In genomic region chr11:64271339-64272132, GRCh38 we compare ENCODE assay signal across 8 cellular contexts. TPM values are rescaled to one million over a fixed set of nuclear protein-coding genes. Genes with fewer than 3 reads are reported as not detected.
DNase-seq lines count a peak whose midpoint lies in the region; ATAC-seq and TF ChIP-seq lines count a peak whose summit lies in the region.

No MANE protein-coding gene starts in this region.

- H3K9me2 ChIP-seq in SU-DHL-6 (replicated peaks; ENCODE audit: insufficient read depth, low read length), result no peaks in the 10 kb centered on the region

- no peaks in the 10 kb centered on the region for H4K20me1 ChIP-seq in SU-DHL-6 (ENCODE audit: low read depth, low read length)

- H3K36me3 ChIP-seq in SU-DHL-6 (ENCODE audit: low read length) (no peaks in the 10 kb centered on the region), ovary (no peaks in the 10 kb centered on the region), thoracic aorta (peaks cover 6% of the 10 kb centered on the region)

- TF ChIP-seq CTCF in SU-DHL-6 (IDR thresholded peaks at IDR 0.05; ENCODE audit: insufficient read depth, low read length, poor library complexity, severe bottlenecking), result peak; percentile 22
- no peak for TF ChIP-seq CTCF in ovary (IDR thresholded peaks at IDR 0.05)
- peak; percentile 13 for TF ChIP-seq CTCF in thoracic aorta (IDR thresholded peaks at IDR 0.05)

- 0 out of 2 replicates have a peak, but pooled peaks cover 6% of the 10 kb centered on the region for H3K79me2 ChIP-seq in SU-DHL-6 (ENCODE audit: insufficient read depth, low read length)

- H3K4me3 ChIP-seq in SU-DHL-6 (ENCODE audit: insufficient read depth, low read length, poor library complexity, severe bottlenecking) (peak overlapping the region; percentile 71), ovary (peak overlapping the region; percentile 71), thoracic aorta (peak overlapping the region; percentile 83)

- WGBS in ovary, 3 donors, result 2 to 6% (median 2%) methylated on average over 21 to 38 of the region's 38 CpGs

- TF ChIP-seq EP300 in ovary (IDR thresholded peaks at IDR 0.05), result no peak

- H3K4me2 ChIP-seq in SU-DHL-6 (ENCODE audit: low read depth, low read length, poor library complexity, severe bottlenecking), result peak overlapping the region; percentile 91

- H3K9me3 ChIP-seq in SU-DHL-6 (ENCODE audit: insufficient read depth, low read length) (no peaks in the 10 kb centered on the region), ovary (no peaks in the 10 kb centered on the region), thoracic aorta (no peaks in the 10 kb centered on the region)

- DNase-seq in NCI-H1105 (lab: John Stamatoyannopoulos, UW) (peak; percentile 89), Right ventricle myocardium superior (peak; percentile 91), ovary (peak; percentile 91 to 95 (median 93)), thoracic aorta (ENCODE audit: low spot score) (peak; percentile 93)
- peak; percentile 69 for DNase-seq in activated naive CD8-positive, alpha-beta T cell treated with anti-CD3 and anti-CD28 coated beads, Interleukin-2, amount 50 U/mL, for 16 hours (ENCODE audit: low read depth, low spot score)

- H3K4me1 ChIP-seq in ovary (ENCODE audit: insufficient read depth) (peaks cover 9% of the 10 kb centered on the region), thoracic aorta (ENCODE audit: control insufficient read depth in 1 of 2, low read depth in 2 of 2) (peaks cover 10 to 28% of the 10 kb centered on the region in 2 donors)

- peaks cover 15% of the 10 kb centered on the region; the same call in 1 of the 2 replicates for H3F3A ChIP-seq in SU-DHL-6 (ENCODE audit: insufficient read depth)

- peak overlapping the region; percentile 44 for H2AFZ ChIP-seq in SU-DHL-6 (ENCODE audit: low read depth, low read length, severe bottlenecking)

- H3K9ac ChIP-seq in SU-DHL-6 (ENCODE audit: low read length), result peak overlapping the region; percentile 72

- H3K27ac ChIP-seq in SU-DHL-6 (ENCODE audit: low read depth, low read length) (peak overlapping the region; percentile 88), ovary (peak overlapping the region; percentile 75 to 84), thoracic aorta (peak overlapping the region; percentile 88)

- H3K27me3 ChIP-seq in SU-DHL-6 (ENCODE audit: low read length), result no peaks in the 10 kb centered on the region
- no peaks in the 10 kb centered on the region for H3K27me3 ChIP-seq in ovary
- no peaks in the 10 kb centered on the region for H3K27me3 ChIP-seq in thoracic aorta (replicated peaks; ENCODE audit: insufficient read depth)

- intact Hi-C loops in Right ventricle myocardium superior (cut with DNase I), result loop anchor here (2.0 kb wide), 1 partner anchor 13 kb away; the partner anchor contains the start of genes BAD and GPR137
- intact Hi-C loops in ovary (cut with DNase I), result loop anchor here in 1 of 4 donors (2.0 kb wide), 1 partner anchor 13 kb away; the partner anchor contains the start of genes BAD and GPR137

- TF ChIP-seq POLR2A in GM10847 (IDR thresholded peaks at IDR 0.05; ENCODE audit: extremely low read depth, insufficient read length) (peak; percentile 27), ovary (IDR thresholded peaks at IDR 0.05) (peak; percentile 50)

- ATAC-seq in Right ventricle myocardium superior (ENCODE audit: poor library complexity), result peak; percentile 29
- ATAC-seq in thoracic aorta (ENCODE audit: insufficient number of reproducible peaks, low FRiP score, low read depth), result peak; percentile 26
- no peak for ATAC-seq in GM18867 (IDR thresholded peaks at IDR 0.05; ENCODE audit: unreplicated experiment)

RNA-seq across cellular contexts. Expression of gene BAD, which starts 12.9 kb away (rescaled TPM):
- total RNA-seq in Right ventricle myocardium superior (90.1 TPM), ovary (100 to 1,000 TPM in 1 of 7 donors, 10 to 100 TPM in 6; 54.8 to 125 (median 63.6) TPM), thoracic aorta (10 to 100 TPM; 39.2 to 83.8 TPM)
- polyA plus RNA-seq in ovary, result 10 to 100 TPM in 1 of 2 donors, 1 to 10 TPM in 1; 3.4 to 81.9 TPM

RNA-seq across cellular contexts. Expression of gene GPR137, which starts 14.1 kb away (rescaled TPM):
- total RNA-seq in Right ventricle myocardium superior (28.5 TPM), ovary (10 to 100 TPM in 6 of 7 donors, 1 to 10 TPM in 1; 9.1 to 30.9 (median 23.8) TPM), thoracic aorta (10 to 100 TPM in 1 of 2 donors, 1 to 10 TPM in 1; 8.7 to 19.0 TPM)
- 10 to 100 TPM in 1 of 2 donors, 1 to 10 TPM in 1; 3.1 to 23.2 TPM for polyA plus RNA-seq in ovary

RNA-seq across cellular contexts. Expression of gene KCNK4, which starts 19.6 kb away (rescaled TPM):
- total RNA-seq in Right ventricle myocardium superior (not detected), ovary (not detected), thoracic aorta (not detected)
- not detected for polyA plus RNA-seq in ovary

RNA-seq across cellular contexts. Expression of gene PLCB3, which starts 20.2 kb away (rescaled TPM):
- total RNA-seq in Right ventricle myocardium superior (11.3 TPM), ovary (10 to 100 TPM; 13.5 to 44.8 (median 29.9) TPM), thoracic aorta (10 to 100 TPM; 31.5 to 39.7 TPM)
- 10 to 100 TPM in 1 of 2 donors, 1 to 10 TPM in 1; 5.3 to 16.9 TPM for polyA plus RNA-seq in ovary

RNA-seq across cellular contexts. Expression of gene PPP1R14B, which starts 24.8 kb away (rescaled TPM):
- 123 TPM for total RNA-seq in Right ventricle myocardium superior
- 10 to 100 TPM; 27.8 to 71.3 (median 60.3) TPM for total RNA-seq in ovary
- 10 to 100 TPM; 15.1 to 36.0 TPM for polyA plus RNA-seq in ovary
- 100 to 1,000 TPM in 1 of 2 donors, 10 to 100 TPM in 1; 75.3 to 122 TPM for total RNA-seq in thoracic aorta

Comparison
In these comparisons a context has a peak if more than half of its experiments do, and no peak if none do; other contexts are left out.
1. CTCF ChIP-seq: peak in SU-DHL-6 (single experiment) and thoracic aorta (single experiment); none in ovary (0 of 3).
2. Peak in every context shown above with its lines, with median percentiles within 50 percentile points of each other: DNase-seq, H3K27ac ChIP-seq and H3K4me3 ChIP-seq.